9 cellular contexts compared by ENCODE assay signal in genomic region chr11:73218830-73219215, GRCh38. TPM values are rescaled to one million over a fixed set of nuclear protein-coding genes. Genes with fewer than 3 reads are reported as not detected.
DNase-seq lines count a peak whose midpoint lies in the region; ATAC-seq and TF ChIP-seq lines count a peak whose summit lies in the region.
"Had no signal": no experiment of that assay in that cellular context is flagged by ENCODE, and none has a peak within 500 bp of the region (broad histone marks: within the 10 kb centered on the region; RNA-seq: fewer than 3 reads in every experiment).

No MANE protein-coding gene starts in this region.

- H3K9me3 Mint-ChIP-seq in neural progenitor cell, result no peaks in the 10 kb centered on the region

- intact Hi-C loops in A673 (cut with micrococcal nuclease; ENCODE audit: unreplicated experiment), result no loop called here
- intact Hi-C loops in Panc1 (cut with micrococcal nuclease; ENCODE audit: unreplicated experiment), result no loop called here

- peaks cover 10% of the 10 kb centered on the region for H3K4me1 Mint-ChIP-seq in neural progenitor cell

- H3K9ac ChIP-seq in neural progenitor cell, result no peak overlapping the region

- TF ChIP-seq CTCF in A673 (conservative IDR thresholded peaks at IDR 0.05; ENCODE audit: low read depth, low read length) (no peak), Panc1 (IDR thresholded peaks at IDR 0.05) (no peak), fibroblast of villous mesenchyme (IDR thresholded peaks at IDR 0.05; ENCODE audit: insufficient read depth, low read depth, low read length) (no peak), neural progenitor cell (IDR thresholded peaks at IDR 0.05) (no peak)

- BruUV-seq in A673 (replicated peaks; lab: Mats Ljungman, UMichigan), result no TSS peak
- BruUV-seq in Panc1 (replicated peaks; lab: Mats Ljungman, UMichigan), result no TSS peak

- H3K36me3 ChIP-seq in A673 (ENCODE audit: insufficient read depth, low read length, poor library complexity, severe bottlenecking) (no peaks in the 10 kb centered on the region), Panc1 (ENCODE audit: control insufficient read depth, insufficient read depth, low read length) (no peaks in the 10 kb centered on the region), neural progenitor cell (no peaks in the 10 kb centered on the region)

- peak overlapping the region; percentile 79 for H3K4me2 ChIP-seq in neural progenitor cell

- H3K27ac ChIP-seq in A673 (ENCODE audit: low read depth, low read length, poor library complexity, severe bottlenecking) (no peak overlapping the region), Panc1 (ENCODE audit: low read length) (no peak overlapping the region), neural progenitor cell (no peak overlapping the region)

- H3K9me3 ChIP-seq in A673 (ENCODE audit: low read depth, low read length, poor library complexity, severe bottlenecking) (no peaks in the 10 kb centered on the region), Panc1 (ENCODE audit: control insufficient read depth, insufficient read depth, low read depth, low read length) (no peaks in the 10 kb centered on the region), neural progenitor cell (ENCODE audit: low read depth) (no peaks in the 10 kb centered on the region)

- no peaks in the 10 kb centered on the region for H4K20me1 ChIP-seq in neural progenitor cell (ENCODE audit: low read depth)

- peaks cover 27% of the 10 kb centered on the region for H3K27me3 Mint-ChIP-seq in neural progenitor cell (ENCODE audit: insufficient read depth, low read depth)

- H2AFZ ChIP-seq in neural progenitor cell (replicated peaks), result peak overlapping the region; percentile 96

- H3K27ac Mint-ChIP-seq in neural progenitor cell, result no peak overlapping the region

- CTCF ChIA-PET in A673 (lab: Charles Lee) (no interaction called here), Panc1 (lab: Charles Lee) (no interaction called here)

- H3K4me3 ChIP-seq in A673 (ENCODE audit: low read depth, low read length, poor library complexity, severe bottlenecking), result peak overlapping the region; percentile 41
- peak overlapping the region; percentile 51 to 59 for H3K4me3 ChIP-seq in Panc1 (ENCODE audit: low read depth in 2 of 2, low read length in 2 of 2)
- H3K4me3 ChIP-seq in fibroblast of villous mesenchyme (ENCODE audit: low read depth, low read length), result peak overlapping the region; percentile 51
- peak overlapping the region; percentile 58 for H3K4me3 ChIP-seq in neural progenitor cell

- DNase-seq in A673 (ENCODE audit: low spot score) (no peak), Panc1 (ENCODE audit: low read depth, low spot score) (no peak), fibroblast of villous mesenchyme (ENCODE audit: low read depth) (no peak), neural progenitor cell (ENCODE audit: low spot score) (peak; percentile 53), SHP77 (lab: John Stamatoyannopoulos, UW) (no peak), NCI-H1694 treated with DMSO at 0.1 percent for 48 hours (lab: John Stamatoyannopoulos, UW) (no peak)
- no peak for DNase-seq in activated CD4-positive, CD25-positive, alpha-beta regulatory T cell treated with anti-CD3 and anti-CD28 coated beads, Interleukin-2, amount 50 U/mL, for 72 hours
- DNase-seq: NCI-H2081 had no signal

- H3K4me3 Mint-ChIP-seq in neural progenitor cell, result peak overlapping the region; percentile 81

- POLR2A ChIA-PET in A673 (lab: Charles Lee; ENCODE audit: low non-redundant PET), result no interaction called here
- POLR2A ChIA-PET in Panc1 (lab: Charles Lee), result no interaction called here

- H3K4me1 ChIP-seq in A673 (ENCODE audit: insufficient read depth, low read length, poor library complexity, severe bottlenecking), result peaks cover 7% of the 10 kb centered on the region
- peaks cover 6% of the 10 kb centered on the region; the same call in 1 of the 2 replicates for H3K4me1 ChIP-seq in Panc1 (ENCODE audit: control insufficient read depth, insufficient read depth, low read length)
- peaks cover 12% of the 10 kb centered on the region for H3K4me1 ChIP-seq in neural progenitor cell

- peaks cover 9% of the 10 kb centered on the region for H3F3A ChIP-seq in neural progenitor cell (ENCODE audit: low read depth)

- in situ Hi-C loops in Panc1 (cut with HindIII; ENCODE audit: low pct_unique_long_range_greater_than_20kb, low sequenced_read_pairs), result no loop called here

- H3K36me3 Mint-ChIP-seq in neural progenitor cell, result no peaks in the 10 kb centered on the region

- ATAC-seq in Panc1, result no peak
- ATAC-seq in GM18909 (IDR thresholded peaks at IDR 0.05; ENCODE audit: poor library complexity, unreplicated experiment), result no peak

- H3K27me3 ChIP-seq in A673 (replicated peaks; ENCODE audit: insufficient read depth, low read depth, low read length, poor library complexity), result peaks cover 3% of the 10 kb centered on the region
- no peaks in the 10 kb centered on the region; the same call in 1 of the 2 replicates for H3K27me3 ChIP-seq in Panc1 (ENCODE audit: control insufficient read depth, insufficient read depth, low read length)
- peaks cover 49% of the 10 kb centered on the region for H3K27me3 ChIP-seq in neural progenitor cell

- no peaks in the 10 kb centered on the region for H3K79me2 ChIP-seq in neural progenitor cell (ENCODE audit: low read depth)

RNA-seq across cellular contexts. Expression of gene P2RY2, which starts 0.7 kb away (rescaled TPM):
- total RNA-seq in A673 (2021) (not detected in 2 replicates), Panc1 (2021; ENCODE audit: unreplicated experiment) (2.4 TPM), fibroblast of villous mesenchyme (under 0.01 TPM in 1 of 2 replicates, not detected in the other), neural progenitor cell (ENCODE audit: low replicate concordance) (0.45 and 0.84 TPM in 2 replicates)
- polyA plus RNA-seq in Panc1 (2012; ENCODE audit: insufficient read length), result 2.0 TPM

RNA-seq across cellular contexts. Expression of gene P2RY6, which starts 53.3 kb away (rescaled TPM):
- total RNA-seq in A673 (2021) (0.43 TPM in 1 of 2 replicates, not detected in the other), Panc1 (2021; ENCODE audit: unreplicated experiment) (0.59 TPM), fibroblast of villous mesenchyme (0.32 TPM in 1 of 2 replicates, not detected in the other), neural progenitor cell (ENCODE audit: low replicate concordance) (0.25 TPM in 1 of 2 replicates, not detected in the other)
- 0.45 TPM for polyA plus RNA-seq in Panc1 (2012; ENCODE audit: insufficient read length)
